ENCODE assay signal across 11 cellular contexts in the genomic region with DNA sequence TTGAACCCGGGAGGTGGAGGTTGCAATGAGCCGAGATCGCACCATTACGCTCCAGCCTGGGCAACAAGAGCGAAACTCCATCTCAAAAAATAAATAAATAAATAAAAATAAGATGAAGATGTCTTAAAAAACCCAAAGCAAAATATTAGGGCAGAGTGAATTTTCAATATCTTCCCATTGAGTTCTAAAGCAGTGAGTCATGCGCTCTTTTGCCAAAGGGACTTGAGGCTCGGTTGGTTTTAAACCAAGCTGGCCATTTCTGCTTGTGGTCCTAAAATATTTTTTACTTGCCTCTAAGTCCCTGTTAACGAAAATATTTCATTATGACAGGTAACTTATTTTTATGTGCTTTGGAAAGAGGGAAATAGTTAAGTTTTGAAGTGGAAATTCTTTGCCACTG. TPM values are rescaled to one million over a fixed set of nuclear protein-coding genes. Genes with fewer than 3 reads are reported as not detected.
DNase-seq lines count a peak whose midpoint lies in the region; ATAC-seq, FAIRE-seq and TF ChIP-seq lines count a peak whose summit lies in the region.
"Had no signal": no experiment of that assay in that cellular context is flagged by ENCODE, and none has a peak within 500 bp of the region (broad histone marks: within the 10 kb centered on the region; RNA-seq: fewer than 3 reads in every experiment).

No MANE protein-coding gene starts in this region.

- TF ChIP-seq POLR2A in endothelial cell of umbilical vein (IDR thresholded peaks at IDR 0.05; ENCODE audit: low read depth, low read length), result no peak

- H4K20me1 ChIP-seq in endothelial cell of umbilical vein (replicated peaks; ENCODE audit: control insufficient read depth, extremely low read depth, insufficient read depth, low read length), result peaks cover 44% of the 10 kb centered on the region
- peaks cover 69% of the 10 kb centered on the region for H4K20me1 ChIP-seq in GM23338 (replicated peaks; ENCODE audit: insufficient read depth)

- peaks cover 34% of the 10 kb centered on the region for H3K4me1 Mint-ChIP-seq in GM23338

- H3K27me3 ChIP-seq in endothelial cell of umbilical vein (ENCODE audit: control insufficient read depth in 2 of 2, insufficient read depth in 2 of 2, low read length in 2 of 2), result no peaks in the 10 kb centered on the region
- no peaks in the 10 kb centered on the region for H3K27me3 ChIP-seq in GM23338 (ENCODE audit: insufficient read depth)
- H3K27me3 ChIP-seq: right atrium auricular region, transverse colon had no signal

- intact Hi-C loops in endothelial cell of umbilical vein (cut with micrococcal nuclease), result no loop called here

- no peaks in the 10 kb centered on the region for H3K9me3 Mint-ChIP-seq in GM23338

- H2AFZ ChIP-seq in endothelial cell of umbilical vein (ENCODE audit: low read depth, low read length) (no peak overlapping the region), GM23338 (no peak overlapping the region)

- TF ChIP-seq CTCF in endothelial cell of umbilical vein (IDR thresholded peaks at IDR 0.05; ENCODE audit: extremely low read depth in 1 of 2, insufficient read depth in 1 of 2, low read depth in 1 of 2, low read length in 2 of 2) (no peak), GM23338 (conservative IDR thresholded peaks at IDR 0.05; ENCODE audit: low read depth in 2 of 2) (no peak)

- POLR2A ChIA-PET in endothelial cell of umbilical vein (lab: Charles Lee), result no interaction called here

- H3K27me3 Mint-ChIP-seq in GM23338 (ENCODE audit: insufficient read depth, low read depth, poor library complexity), result peaks cover 4% of the 10 kb centered on the region
- H3K27me3 Mint-ChIP-seq: activated CD8-positive, alpha-beta memory T cell treated with anti-CD3 and anti-CD28 coated beads, Interleukin-2, amount 10 ng/mL, durations not matched to agents 7 days and 5 days had no signal

- peak; percentile 39 for DNase-seq in Daoy (ENCODE audit: low read depth)
- peak; percentile 14 for DNase-seq in RKO (ENCODE audit: low spot score)
- DNase-seq in endothelial cell of umbilical vein (ENCODE audit: low read depth, low spot score), result peak; percentile 26
- peak; percentile 13 for DNase-seq in pons (ENCODE audit: low spot score)
- DNase-seq in GM23338 (ENCODE audit: low spot score), result no peak
- no peak for DNase-seq in activated CD4-positive, alpha-beta T cell treated with anti-CD3 and anti-CD28 coated beads, Interleukin-2, amount 50 U/mL, for 4 hours
- no peak for DNase-seq in OCI-M1 (lab: John Stamatoyannopoulos, UW)
- DNase-seq: activated CD8-positive, alpha-beta memory T cell treated with anti-CD3 and anti-CD28 coated beads, Interleukin-2, amount 10 ng/mL, durations not matched to agents 7 days and 5 days; aorta; transverse colon had no signal

- no peaks in the 10 kb centered on the region for H3K9me2 ChIP-seq in GM23338 (ENCODE audit: insufficient read depth)

- no peak overlapping the region for H3K4me3 Mint-ChIP-seq in GM23338
- H3K4me3 Mint-ChIP-seq: activated CD8-positive, alpha-beta memory T cell treated with anti-CD3 and anti-CD28 coated beads, Interleukin-2, amount 10 ng/mL, durations not matched to agents 7 days and 5 days had no signal

- no peak overlapping the region for H3K27ac ChIP-seq in endothelial cell of umbilical vein (ENCODE audit: insufficient read depth, low read depth, low read length)
- H3K27ac ChIP-seq in GM23338 (ENCODE audit: low read depth), result no peak overlapping the region

- peaks cover 6% of the 10 kb centered on the region; the same call in 2 of the 3 replicates for H3K36me3 Mint-ChIP-seq in GM23338 (ENCODE audit: low read depth)

- dilution Hi-C loops in endothelial cell of umbilical vein (cut with MboI; ENCODE audit: extremely low pct_ligation_motif_present, low sequenced_read_pairs), result no loop called here

- no peak overlapping the region for H3K4me3 ChIP-seq in endothelial cell of umbilical vein (replicated peaks in 1 of 3; ENCODE audit: insufficient read depth in 1 of 3, low read depth in 1 of 3, low read length in 3 of 3)
- no peak overlapping the region for H3K4me3 ChIP-seq in GM23338
- H3K4me3 ChIP-seq: right atrium auricular region, transverse colon had no signal

- no peak for ATAC-seq in GM23338
- ATAC-seq: activated CD8-positive, alpha-beta memory T cell treated with anti-CD3 and anti-CD28 coated beads, Interleukin-2, amount 10 ng/mL, durations not matched to agents 7 days and 5 days had no signal

- CTCF ChIA-PET in endothelial cell of umbilical vein (lab: Charles Lee), result interaction anchor here (0.7 kb wide), 1 partner anchor 191 kb away, joined by 3 read pairs; no protein-coding TSS in a partner anchor

- no peak overlapping the region for H3K9ac ChIP-seq in endothelial cell of umbilical vein (replicated peaks; ENCODE audit: extremely low read depth, insufficient read depth, low read length)

- H3K4me1 ChIP-seq in endothelial cell of umbilical vein (ENCODE audit: control insufficient read depth, extremely low read depth, insufficient read depth, low read length) (peaks cover 31% of the 10 kb centered on the region), GM23338 (ENCODE audit: insufficient read depth) (peaks cover 40% of the 10 kb centered on the region)

- H3K36me3 ChIP-seq in endothelial cell of umbilical vein (ENCODE audit: control insufficient read depth in 2 of 2, extremely low read depth in 1 of 2, insufficient read depth in 2 of 2, low read length in 2 of 2) (no peaks in the 10 kb centered on the region), GM23338 (ENCODE audit: insufficient read depth) (no peaks in the 10 kb centered on the region)
- H3K36me3 ChIP-seq: right atrium auricular region, transverse colon had no signal

- H3F3A ChIP-seq in GM23338 (replicated peaks; ENCODE audit: low read depth), result 0 out of 2 replicates have a peak, but pooled peaks cover under 1% of the 10 kb centered on the region

- H3K79me2 ChIP-seq in endothelial cell of umbilical vein (ENCODE audit: control insufficient read depth, insufficient read depth, low read length) (peaks cover 95% of the 10 kb centered on the region), GM23338 (replicated peaks; ENCODE audit: insufficient read depth) (peaks cover 92% of the 10 kb centered on the region)

- H3K4me2 ChIP-seq in endothelial cell of umbilical vein (ENCODE audit: insufficient read depth, low read length) (peak overlapping the region; percentile 36), GM23338 (no peak overlapping the region)

- H3K27ac Mint-ChIP-seq in GM23338, result no peak overlapping the region
- H3K27ac Mint-ChIP-seq: activated CD8-positive, alpha-beta memory T cell treated with anti-CD3 and anti-CD28 coated beads, Interleukin-2, amount 10 ng/mL, durations not matched to agents 7 days and 5 days had no signal

- no peaks in the 10 kb centered on the region for H3K9me1 ChIP-seq in endothelial cell of umbilical vein (replicated peaks; ENCODE audit: control insufficient read depth, extremely low read depth, insufficient read depth, low read length)

- H3K9me3 ChIP-seq in endothelial cell of umbilical vein (replicated peaks; ENCODE audit: control insufficient read depth, insufficient read depth, low read length), result no peaks in the 10 kb centered on the region
- H3K9me3 ChIP-seq: right atrium auricular region, transverse colon had no signal

- FAIRE-seq in endothelial cell of umbilical vein (lab: Jason Lieb, UNC), result no peak

- BruUV-seq in endothelial cell of umbilical vein (replicated peaks; lab: Mats Ljungman, UMichigan), result no TSS peak

TF ChIP-seq in endothelial cell of umbilical vein, 7 proteins besides CTCF, POLR2A, EP300 and RAD21:
- TF ChIP-seq JUN (IDR thresholded peaks at IDR 0.05; ENCODE audit: borderline replicate concordance, insufficient read depth, insufficient read length, low read depth) (no peak), FOS (IDR thresholded peaks at IDR 0.05; ENCODE audit: borderline replicate concordance, insufficient read depth, low read length) (peak; percentile 34)
TF ChIP-seq in endothelial cell of umbilical vein: peak in this region for 1.

TF ChIP-seq in GM23338, 12 proteins besides CTCF, POLR2A, EP300 and RAD21 (continues in another document):
- TF ChIP-seq CREB1 (CRISPR knock-in tag; IDR thresholded peaks at IDR 0.05; ENCODE audit: low read depth) (no peak), POLR2AphosphoS5 (IDR thresholded peaks at IDR 0.05; ENCODE audit: low read depth) (no peak), NANOG (IDR thresholded peaks at IDR 0.05; ENCODE audit: borderline replicate concordance) (no peak), ZNF331 (CRISPR knock-in tag; IDR thresholded peaks at IDR 0.05; ENCODE audit: low read depth) (no peak), ZNF114 (CRISPR knock-in tag; IDR thresholded peaks at IDR 0.05) (no peak), EZH2 (IDR thresholded peaks at IDR 0.05; ENCODE audit: low read depth, unreplicated experiment) (no peak), EZH2phosphoT487 (IDR thresholded peaks at IDR 0.05; ENCODE audit: unreplicated experiment) (no peak)

RNA-seq across cellular contexts. Expression of gene PAFAH1B1, which starts 4.7 kb away (rescaled TPM):
- total RNA-seq in Daoy (2014; rRNA removed; shearing (Covaris generic)), result 127 and 128 TPM in 2 replicates
- 153 and 158 TPM in 2 replicates for total RNA-seq in endothelial cell of umbilical vein
- polyA plus RNA-seq in endothelial cell of umbilical vein, result 46.4 and 46.5 TPM in 2 replicates
- polyA plus RNA-seq in endothelial cell of umbilical vein (2011; cell fraction: cytosol; rRNA removed), result 64.7 and 69.4 TPM in 2 replicates
- 81.8 and 105 TPM in 2 replicates for polyA plus RNA-seq in endothelial cell of umbilical vein (2011; cell fraction: nucleus; rRNA removed)
- polyA plus RNA-seq in endothelial cell of umbilical vein (2012), result 117 and 174 TPM in 2 replicates
- polyA minus RNA-seq in endothelial cell of umbilical vein, result 130 and 171 TPM in 2 replicates
- 50.3 TPM for polyA minus RNA-seq in endothelial cell of umbilical vein (2011; cell fraction: cytosol; rRNA and poly(A)+ RNA removed)
- polyA minus RNA-seq in endothelial cell of umbilical vein (2011; cell fraction: nucleus; rRNA and poly(A)+ RNA removed), result 71.7 and 110 TPM in 2 replicates
- 68.5 and 69.9 TPM in 2 replicates for total RNA-seq in GM23338 (2014; rRNA removed; shearing (Covaris generic))
- 71.7 and 84.4 TPM in 2 replicates for polyA plus RNA-seq in GM23338 (2016; fragmentation: Nextera tagmentation; extraction: Ambion mirVana)

Comparison
In these comparisons a context has a peak if more than half of its experiments do, and no peak if none do; other contexts are left out.
1. DNase-seq: peak in Daoy (single experiment), RKO (single experiment), endothelial cell of umbilical vein (single experiment) and pons (single experiment); none in GM23338 (single experiment), activated CD4-positive, alpha-beta T cell treated with anti-CD3 and anti-CD28 coated beads, Interleukin-2, amount 50 U/mL, for 4 hours (0 of 2) and OCI-M1 (single experiment).